1 cellular context compared by ENCODE assay signal in the genomic region with DNA sequence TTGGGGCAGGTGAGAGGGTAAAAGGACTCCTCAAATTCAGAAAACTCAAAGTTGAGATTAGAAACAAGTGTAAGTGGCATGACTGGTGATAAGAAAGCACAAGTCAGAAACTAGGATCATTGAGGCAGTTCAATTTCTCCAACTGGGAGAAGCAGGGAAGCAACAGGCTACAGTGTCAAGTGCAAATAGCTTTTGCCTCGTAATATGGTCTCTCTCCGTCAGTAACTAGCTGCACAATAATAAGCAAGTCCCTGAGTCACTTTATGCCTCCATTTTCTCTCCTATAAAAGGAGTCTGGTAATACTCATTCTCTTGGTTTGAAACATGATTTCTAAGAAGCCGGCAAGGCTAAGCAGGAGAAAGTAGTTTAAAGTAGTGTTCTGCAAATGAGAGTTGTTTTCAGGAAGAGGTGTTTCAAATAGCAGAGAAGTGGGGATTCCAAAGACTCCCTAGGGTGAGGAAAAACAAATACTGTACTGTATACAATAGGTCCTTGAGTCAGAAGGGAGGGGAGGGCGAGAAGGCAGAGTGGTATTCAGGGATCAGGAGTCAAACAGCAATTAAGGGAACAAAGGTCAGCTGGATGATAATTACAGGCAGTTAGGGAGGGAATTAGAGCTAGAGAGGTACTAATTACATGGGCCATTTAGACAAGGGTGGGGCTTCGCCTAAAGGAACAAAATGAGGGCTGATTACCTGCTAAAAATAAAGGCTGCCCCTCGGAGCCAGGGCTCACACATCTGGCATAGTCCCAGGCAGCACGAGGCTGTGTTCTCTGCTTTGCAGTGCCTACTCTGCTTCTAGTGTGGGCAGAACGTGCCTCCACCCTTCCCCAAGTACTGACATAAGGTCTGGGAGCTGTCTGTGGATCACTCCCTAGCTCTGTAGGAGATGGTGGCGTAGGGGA.
TF ChIP-seq lines count a peak whose summit lies in the region.

No MANE protein-coding gene starts in this region.

TF ChIP-seq in HEK293, 187 proteins besides CTCF, POLR2A, EP300 and RAD21 (continued from another document and continues in another):
- TF ChIP-seq, protein P1, sequence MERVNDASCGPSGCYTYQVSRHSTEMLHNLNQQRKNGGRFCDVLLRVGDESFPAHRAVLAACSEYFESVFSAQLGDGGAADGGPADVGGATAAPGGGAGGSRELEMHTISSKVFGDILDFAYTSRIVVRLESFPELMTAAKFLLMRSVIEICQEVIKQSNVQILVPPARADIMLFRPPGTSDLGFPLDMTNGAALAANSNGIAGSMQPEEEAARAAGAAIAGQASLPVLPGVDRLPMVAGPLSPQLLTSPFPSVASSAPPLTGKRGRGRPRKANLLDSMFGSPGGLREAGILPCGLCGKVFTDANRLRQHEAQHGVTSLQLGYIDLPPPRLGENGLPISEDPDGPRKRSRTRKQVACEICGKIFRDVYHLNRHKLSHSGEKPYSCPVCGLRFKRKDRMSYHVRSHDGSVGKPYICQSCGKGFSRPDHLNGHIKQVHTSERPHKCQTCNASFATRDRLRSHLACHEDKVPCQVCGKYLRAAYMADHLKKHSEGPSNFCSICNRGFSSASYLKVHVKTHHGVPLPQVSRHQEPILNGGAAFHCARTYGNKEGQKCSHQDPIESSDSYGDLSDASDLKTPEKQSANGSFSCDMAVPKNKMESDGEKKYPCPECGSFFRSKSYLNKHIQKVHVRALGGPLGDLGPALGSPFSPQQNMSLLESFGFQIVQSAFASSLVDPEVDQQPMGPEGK (tag by site-specific recombination; IDR thresholded peaks at IDR 0.05): 0 out of 2 replicates have a peak, but pooled peaks have one; percentile 36
- TF ChIP-seq PRDM1 (tag by site-specific recombination; IDR thresholded peaks at IDR 0.05) (no peak), MYNN (tag by site-specific recombination; IDR thresholded peaks at IDR 0.05; ENCODE audit: borderline replicate concordance) (no peak), ZNF140 (tag by site-specific recombination; IDR thresholded peaks at IDR 0.05) (no peak), ZBTB26 (tag by site-specific recombination; optimal IDR thresholded peaks at IDR 0.05) (no peak), HOXC10 (CRISPR knock-in tag; IDR thresholded peaks at IDR 0.05) (no peak), ZNF624 (tag by site-specific recombination; IDR thresholded peaks at IDR 0.05) (no peak), ZNF416 (tag by site-specific recombination; IDR thresholded peaks at IDR 0.05) (no peak), ZNF2 (tag by site-specific recombination; IDR thresholded peaks at IDR 0.05) (0 out of 2 replicates have a peak, but pooled peaks have one; percentile 35), ZNF585B (tag by site-specific recombination; IDR thresholded peaks at IDR 0.05) (no peak), ZNF530 (tag by site-specific recombination; IDR thresholded peaks at IDR 0.05; ENCODE audit: low read depth) (no peak), ZNF132 (tag by site-specific recombination; IDR thresholded peaks at IDR 0.05; ENCODE audit: borderline replicate concordance) (no peak), ZNF391 (tag by site-specific recombination; IDR thresholded peaks at IDR 0.05; ENCODE audit: borderline replicate concordance, low read depth) (no peak), SCRT1 (tag by site-specific recombination; IDR thresholded peaks at IDR 0.05; ENCODE audit: borderline replicate concordance) (0 out of 2 replicates have a peak, but pooled peaks have one; percentile 22), ZNF37A (tag by site-specific recombination; IDR thresholded peaks at IDR 0.05) (no peak), ZNF280D (tag by site-specific recombination; IDR thresholded peaks at IDR 0.05) (no peak), ZNF830 (tag by site-specific recombination; IDR thresholded peaks at IDR 0.05; ENCODE audit: low read depth) (no peak), HOXD13 (CRISPR knock-in tag; IDR thresholded peaks at IDR 0.05; ENCODE audit: borderline replicate concordance) (no peak), KLF17 (tag by site-specific recombination; IDR thresholded peaks at IDR 0.05) (peak; percentile 100), ZNF366 (tag by site-specific recombination; conservative IDR thresholded peaks at IDR 0.05) (no peak), ZNF223 (tag by site-specific recombination; IDR thresholded peaks at IDR 0.05) (no peak), ZNF148 (tag by site-specific recombination; IDR thresholded peaks at IDR 0.05; ENCODE audit: borderline replicate concordance) (no peak), KLF8 (tag by site-specific recombination; IDR thresholded peaks at IDR 0.05) (peak; percentile 62; the same call in 1 of the 2 replicates), ZBTB8A (tag by site-specific recombination; IDR thresholded peaks at IDR 0.05) (peak; percentile 87), ZNF488 (tag by site-specific recombination; IDR thresholded peaks at IDR 0.05) (no peak), HOXA7 (CRISPR knock-in tag; IDR thresholded peaks at IDR 0.05; ENCODE audit: borderline replicate concordance) (no peak), GLI2 (tag by site-specific recombination; IDR thresholded peaks at IDR 0.05; ENCODE audit: borderline replicate concordance, low read depth) (peak; percentile 66; the same call in 1 of the 2 replicates), ZNF311 (tag by site-specific recombination; IDR thresholded peaks at IDR 0.05; ENCODE audit: borderline replicate concordance) (no peak), ZBTB7A (tag by site-specific recombination; IDR thresholded peaks at IDR 0.05; ENCODE audit: low read depth) (no peak), ZNF555 (tag by site-specific recombination; conservative IDR thresholded peaks at IDR 0.05) (no peak), FEZF1 (tag by site-specific recombination; IDR thresholded peaks at IDR 0.05) (peak; percentile 96), ZNF645 (tag by site-specific recombination; IDR thresholded peaks at IDR 0.05) (no peak), ZNF626 (tag by site-specific recombination; IDR thresholded peaks at IDR 0.05) (no peak), GLIS1 (tag by site-specific recombination; IDR thresholded peaks at IDR 0.05) (peak; percentile 57), ZNF24 (tag by site-specific recombination; IDR thresholded peaks at IDR 0.05) (peak; percentile 90), ZNF791 (tag by site-specific recombination; IDR thresholded peaks at IDR 0.05) (no peak), ZIC2 (tag by site-specific recombination; IDR thresholded peaks at IDR 0.05) (peak; percentile 49), SCRT2 (tag by site-specific recombination; IDR thresholded peaks at IDR 0.05) (peak; percentile 77), ZBTB17 (tag by site-specific recombination; IDR thresholded peaks at IDR 0.05) (peak; percentile 80), ZNF221 (tag by site-specific recombination; IDR thresholded peaks at IDR 0.05; ENCODE audit: borderline replicate concordance) (no peak), ZNF214 (tag by site-specific recombination; IDR thresholded peaks at IDR 0.05; ENCODE audit: borderline replicate concordance) (no peak), ZNF423 (tag by site-specific recombination; IDR thresholded peaks at IDR 0.05) (no peak), ZNF544 (tag by site-specific recombination; IDR thresholded peaks at IDR 0.05) (no peak), ZNF580 (tag by site-specific recombination; IDR thresholded peaks at IDR 0.05) (peak; percentile 46; the same call in 1 of the 2 replicates), ZBTB1 (tag by site-specific recombination; IDR thresholded peaks at IDR 0.05) (no peak), MZF1 (tag by site-specific recombination; IDR thresholded peaks at IDR 0.05; ENCODE audit: borderline replicate concordance) (peak; percentile 90), TCF7L2 (IDR thresholded peaks at IDR 0.05; ENCODE audit: borderline replicate concordance, low read depth, low read length) (peak; percentile 67; the same call in 1 of the 2 replicates), ZNF121 (tag by site-specific recombination; IDR thresholded peaks at IDR 0.05) (no peak)
- TF ChIP-seq, protein P2, sequence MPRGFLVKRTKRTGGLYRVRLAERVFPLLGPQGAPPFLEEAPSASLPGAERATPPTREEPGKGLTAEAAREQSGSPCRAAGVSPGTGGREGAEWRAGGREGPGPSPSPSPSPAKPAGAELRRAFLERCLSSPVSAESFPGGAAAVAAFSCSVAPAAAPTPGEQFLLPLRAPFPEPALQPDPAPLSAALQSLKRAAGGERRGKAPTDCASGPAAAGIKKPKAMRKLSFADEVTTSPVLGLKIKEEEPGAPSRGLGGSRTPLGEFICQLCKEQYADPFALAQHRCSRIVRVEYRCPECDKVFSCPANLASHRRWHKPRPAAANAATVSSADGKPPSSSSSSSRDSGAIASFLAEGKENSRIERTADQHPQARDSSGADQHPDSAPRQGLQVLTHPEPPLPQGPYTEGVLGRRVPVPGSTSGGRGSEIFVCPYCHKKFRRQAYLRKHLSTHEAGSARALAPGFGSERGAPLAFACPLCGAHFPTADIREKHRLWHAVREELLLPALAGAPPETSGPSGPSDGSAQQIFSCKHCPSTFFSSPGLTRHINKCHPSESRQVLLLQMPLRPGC (tag by site-specific recombination; IDR thresholded peaks at IDR 0.05): peak; percentile 71
